ENCODE assay signal across 1 cellular context in genomic region chr11:66278396-66279091, GRCh38.
TF ChIP-seq lines count a peak whose summit lies in the region.

No MANE protein-coding gene starts in this region.

TF ChIP-seq in HepG2, 621 proteins besides CTCF, POLR2A, EP300 and RAD21:
- TF ChIP-seq ZNF652 (CRISPR knock-in tag; IDR thresholded peaks at IDR 0.05; ENCODE audit: borderline replicate concordance, low read depth) = peak; percentile 80
- TF ChIP-seq RFX1 (IDR thresholded peaks at IDR 0.05) = peak; percentile 21; the same call in 1 of the 2 replicates
- TF ChIP-seq ZFYVE20 (CRISPR knock-in tag; IDR thresholded peaks at IDR 0.05; ENCODE audit: borderline replicate concordance, low read depth) = no peak
- TF ChIP-seq RFX5 (IDR thresholded peaks at IDR 0.05; ENCODE audit: low read depth, low read length) = peak; percentile 53; the same call in 1 of the 2 replicates
- TF ChIP-seq ZNF580 (CRISPR knock-in tag; IDR thresholded peaks at IDR 0.05; ENCODE audit: borderline replicate concordance, low read depth) = no peak
- peak; percentile 10; the same call in 1 of the 2 replicates for TF ChIP-seq HNF4G (IDR thresholded peaks at IDR 0.05; ENCODE audit: borderline replicate concordance, low read depth, low read length)
- TF ChIP-seq HNF4G (CRISPR knock-in tag; IDR thresholded peaks at IDR 0.05; ENCODE audit: borderline replicate concordance, low read depth) = no peak
- TF ChIP-seq MED1 (CRISPR knock-in tag; IDR thresholded peaks at IDR 0.05) = no peak
- TF ChIP-seq RFX3 (CRISPR knock-in tag; IDR thresholded peaks at IDR 0.05) = peak; percentile 48; the same call in 1 of the 2 replicates
